ENCODE assay signal across 13 cellular contexts in the genomic region with DNA sequence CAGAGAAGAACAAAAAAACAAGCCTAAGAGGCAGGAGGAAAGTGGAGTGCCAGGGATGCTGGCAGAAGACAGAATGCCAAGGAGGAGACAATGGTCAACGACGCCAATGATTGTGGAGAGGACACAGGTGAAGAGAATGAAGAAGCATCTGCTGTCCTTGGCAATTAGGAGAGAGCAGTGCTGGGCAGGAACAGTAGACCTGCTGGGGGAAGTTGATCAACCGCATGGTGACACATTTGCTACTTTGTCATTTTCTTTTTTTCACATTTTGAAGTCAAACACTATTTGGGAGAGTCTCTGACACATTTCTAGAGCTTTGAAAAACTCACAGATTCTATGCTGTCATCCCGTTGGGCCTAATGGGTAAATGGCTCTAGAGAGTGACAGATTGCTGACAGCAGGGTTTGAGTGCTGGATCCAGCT. TPM values are rescaled to one million over a fixed set of nuclear protein-coding genes. Genes with fewer than 3 reads are reported as not detected.
DNase-seq lines count a peak whose midpoint lies in the region; ATAC-seq, FAIRE-seq and TF ChIP-seq lines count a peak whose summit lies in the region.
"Had no signal": no experiment of that assay in that cellular context is flagged by ENCODE, and none has a peak within 500 bp of the region (broad histone marks: within the 10 kb centered on the region; RNA-seq: fewer than 3 reads in every experiment).

No MANE protein-coding gene starts in this region.

- no peak overlapping the region for H3K27ac Mint-ChIP-seq in endothelial cell (ENCODE audit: unreplicated experiment)

- intact Hi-C loops in GM12878 (cut with micrococcal nuclease; ENCODE audit: unreplicated experiment) (no loop called here), aorta (cut with DNase I) (no loop called here)

- no peak overlapping the region for H2AFZ ChIP-seq in GM12878 (ENCODE audit: control insufficient read depth, low read depth, low read length)

- H3K27ac ChIP-seq in GM12878 (ENCODE audit: control insufficient read depth, insufficient read depth) (peak overlapping the region; percentile 88), aorta (ENCODE audit: low read depth in 1 of 2, low read length in 2 of 2) (no peak overlapping the region)
- H3K27ac ChIP-seq: BLaER1 had no signal

- no peaks in the 10 kb centered on the region for H4K20me1 ChIP-seq in GM12878 (ENCODE audit: control insufficient read depth, insufficient read depth)
- H4K20me1 ChIP-seq: BLaER1 had no signal

- ATAC-seq in GM18909 (IDR thresholded peaks at IDR 0.05; ENCODE audit: poor library complexity, unreplicated experiment) (peak; percentile 52), HG03108 (IDR thresholded peaks at IDR 0.05; ENCODE audit: unreplicated experiment) (peak; percentile 54), GM12878 (peak; percentile 63), aorta (ENCODE audit: low FRiP score) (no peak), GM18498 (IDR thresholded peaks at IDR 0.05; ENCODE audit: unreplicated experiment) (no peak), GM21717 (IDR thresholded peaks at IDR 0.05; ENCODE audit: unreplicated experiment) (no peak)

- peaks cover 6% of the 10 kb centered on the region for H3K36me3 Mint-ChIP-seq in endothelial cell (ENCODE audit: low read depth, unreplicated experiment)

- peaks cover 30% of the 10 kb centered on the region for H3K4me1 ChIP-seq in GM12878 (ENCODE audit: control insufficient read depth, insufficient read depth, low read length)
- H3K4me1 ChIP-seq in aorta (ENCODE audit: control insufficient read depth in 1 of 2, insufficient read depth in 2 of 2, low read length in 2 of 2): no peaks in the 10 kb centered on the region

- in situ Hi-C loops in G401 (cut with HindIII; ENCODE audit: low sequenced_read_pairs): no loop called here
- in situ Hi-C loops in GM12878 (cut with MboI): no loop called here

- no peaks in the 10 kb centered on the region; the same call in 2 of the 3 replicates for H3K9me3 ChIP-seq in GM12878 (replicated peaks; ENCODE audit: control insufficient read depth, insufficient read depth, low read length)
- peaks cover 2% of the 10 kb centered on the region for H3K9me3 ChIP-seq in aorta (ENCODE audit: control insufficient read depth, low read length)
- H3K9me3 ChIP-seq: BLaER1 had no signal

- H3K9me3 Mint-ChIP-seq in endothelial cell (ENCODE audit: unreplicated experiment): no peaks in the 10 kb centered on the region

- BruUV-seq in GM12878 (replicated peaks; lab: Mats Ljungman, UMichigan): no TSS peak

- H3K4me2 ChIP-seq in GM12878 (ENCODE audit: control insufficient read depth, insufficient read depth): peak overlapping the region; percentile 81

- H3K27me3 Mint-ChIP-seq in endothelial cell (ENCODE audit: unreplicated experiment): peaks cover 20% of the 10 kb centered on the region

- SMC1A ChIA-PET in GM12878 (lab: Charles Lee; ENCODE audit: uncharacterized antibody, unreplicated experiment): interaction anchor here (0.9 to 10.6 kb wide), 13 partner anchors 10 to 92 kb away, joined by 3 to 132 read pairs (median 6); no protein-coding TSS in a partner anchor

- peaks cover 49% of the 10 kb centered on the region for H3K79me2 ChIP-seq in GM12878 (ENCODE audit: control insufficient read depth, insufficient read depth, low read length)

- no peak for TF ChIP-seq POLR2A in GM12878 (IDR thresholded peaks at IDR 0.05; ENCODE audit: low read depth, low read length)

- CTCF ChIA-PET in GM12878 (lab: Yijun Ruan, JAX): interaction anchor here (0.7 to 7.9 kb wide), 5 partner anchors 11 to 129 kb away, joined by 4 to 100 read pairs (median 5); no protein-coding TSS in a partner anchor

- WGBS in GM12878 (ENCODE audit: insufficient coverage, insufficient replicate concordance, low lambda C conversion rate, missing lambda C conversion rate): 29% methylated on average over 4 of the region's 4 CpGs
- 72 to 78% methylated on average over 4 of the region's 4 CpGs for WGBS in aorta, 2 donors

- H3K4me3 ChIP-seq in GM12878: peak overlapping the region; percentile 99
- no peak overlapping the region for H3K4me3 ChIP-seq in aorta (ENCODE audit: low read length in 2 of 2)
- H3K4me3 ChIP-seq: BLaER1 had no signal

- H3K4me3 Mint-ChIP-seq in endothelial cell (ENCODE audit: unreplicated experiment): no peak overlapping the region

- H3K9ac ChIP-seq in GM12878 (ENCODE audit: control insufficient read depth, insufficient read depth, low read length): no peak overlapping the region
- H3K9ac ChIP-seq: BLaER1 had no signal

- peak in 1 of 2 experiments; percentile 61; a peak in 1 of 4 replicates for TF ChIP-seq EP300 in GM12878 (IDR thresholded peaks at IDR 0.05; ENCODE audit: borderline replicate concordance in 1 of 2, control insufficient read depth in 1 of 2, low read depth in 2 of 2, low read length in 2 of 2)

- H3K4me1 Mint-ChIP-seq in endothelial cell (ENCODE audit: unreplicated experiment): peaks cover 15% of the 10 kb centered on the region

- POLR2A ChIA-PET in GM12878 (lab: Charles Lee): interaction anchor here (0.7 to 4.7 kb wide), 8 partner anchors 11 to 62 kb away, joined by 3 to 45 read pairs (median 6); no protein-coding TSS in a partner anchor

- TF ChIP-seq CTCF in GM12878 (IDR thresholded peaks at IDR 0.05 in 2 of 3, conservative IDR thresholded peaks at IDR 0.05 in 1 of 3; ENCODE audit: control insufficient read depth in 2 of 3, extremely low read depth in 1 of 3, insufficient read depth in 1 of 3, low read depth in 3 of 3, low read length in 3 of 3) (no peak), endothelial cell (IDR thresholded peaks at IDR 0.05; ENCODE audit: unreplicated experiment) (no peak)

- no peaks in the 10 kb centered on the region for H3K27me3 ChIP-seq in GM12878 (replicated peaks in 1 of 2; ENCODE audit: control insufficient read depth in 2 of 2, insufficient read depth in 2 of 2, low read length in 1 of 2)
- no peaks in the 10 kb centered on the region for H3K27me3 ChIP-seq in aorta (ENCODE audit: control insufficient read depth in 1 of 2, insufficient read depth in 2 of 2, low read length in 1 of 2)
- H3K27me3 ChIP-seq: BLaER1 had no signal

- FAIRE-seq in GM12878 (lab: Jason Lieb, UNC): no peak
- FAIRE-seq: keratinocyte had no signal

- RAD21 ChIA-PET in GM12878 (lab: Charles Lee; ENCODE audit: unreplicated experiment): interaction anchor here (0.9 to 7.2 kb wide), 11 partner anchors 9 to 129 kb away, joined by 3 to 115 read pairs (median 5); no protein-coding TSS in a partner anchor

- TF ChIP-seq RAD21 in GM12878 (IDR thresholded peaks at IDR 0.05; ENCODE audit: insufficient read depth, low read depth, low read length): no peak

- DNase-seq in G401 (ENCODE audit: low spot score) (peak; percentile 80), GM12878 (ENCODE audit: low read depth, low spot score) (no peak), aorta (no peak), endothelial cell (ENCODE audit: low spot score) (no peak)
- DNase-seq: activated CD4-positive, alpha-beta T cell treated with anti-CD3 and anti-CD28 coated beads for 1 hour had no signal

- H3K36me3 ChIP-seq in GM12878 (ENCODE audit: control insufficient read depth in 2 of 2, insufficient read depth in 2 of 2, low read length in 1 of 2) (peaks cover 0 to 6% of the 10 kb centered on the region in 2 experiments; a peak in 2 of 4 replicates), aorta (ENCODE audit: control insufficient read depth in 1 of 2, insufficient read depth in 2 of 2, low read length in 1 of 2) (no peaks in the 10 kb centered on the region)
- H3K36me3 ChIP-seq: BLaER1 had no signal

TF ChIP-seq in GM12878, 131 proteins besides CTCF, POLR2A, EP300 and RAD21 (continues in another document):
- no peak for TF ChIP-seq NFYA (IDR thresholded peaks at IDR 0.05; ENCODE audit: borderline replicate concordance, low read depth, low read length)
- no peak for TF ChIP-seq CBX5 (IDR thresholded peaks at IDR 0.05; ENCODE audit: low read depth)

RNA-seq across cellular contexts. Expression of gene PIK3R6, which starts 1.1 kb away (rescaled TPM):
- not detected in 2 replicates for total RNA-seq in G401 (2014; rRNA removed; shearing (Covaris generic))
- 293 and 314 TPM in 2 replicates for total RNA-seq in GM12878 (2013; cell fraction: nucleolus; rRNA removed)
- total RNA-seq in GM12878 (2014; rRNA removed) (40.3 and 44.7 TPM in 2 replicates), GM12878 (2014; rRNA removed; fragmentation: Illumina TruSeq; extraction: Trizol) (26.4 and 27.9 TPM in 2 replicates), GM12878 (2021) (76.7 and 81.7 TPM in 2 replicates), aorta (1 to 10 TPM; 1.3 to 3.5 TPM), endothelial cell (ENCODE audit: unreplicated experiment) (0.56 TPM)
- polyA plus RNA-seq in GM12878 (2011; ENCODE audit: low read depth): 68.9 TPM
- polyA plus RNA-seq in GM12878 (2011; rRNA removed) (73.5 and 146 TPM in 2 replicates), GM12878 (2014; fragmentation: Illumina TruSeq; extraction: Trizol) (31.6 and 54.7 TPM in 2 replicates), GM12878 (2014; fragmentation: Nextera tagmentation; extraction: Ambion mirVana) (1 to 10 TPM; 6.7 to 7.4 TPM), GM12878 (2014; rRNA removed) (86.5 and 99.8 TPM in 2 replicates), GM12878 (2016; fragmentation: Nextera tagmentation; extraction: Ambion mirVana) (100 to 1,000 TPM; 103 to 109 TPM), aorta (under 1 TPM; 0.10 to 0.75 TPM)
- polyA plus RNA-seq in GM12878 (2011; cell fraction: cytosol; rRNA removed): 164 and 182 TPM in 2 replicates
- polyA plus RNA-seq in GM12878 (2011; cell fraction: nucleus; rRNA removed): 666 and 871 TPM in 2 replicates
- polyA plus RNA-seq in GM12878 (2012): 144 and 184 TPM in 2 replicates
- 99.0 and 156 TPM in 2 replicates for polyA minus RNA-seq in GM12878 (2011; rRNA and poly(A)+ RNA removed)
- polyA minus RNA-seq in GM12878 (2011; cell fraction: cytosol; rRNA and poly(A)+ RNA removed): 50.8 and 58.4 TPM in 2 replicates
- 143 and 160 TPM in 2 replicates for polyA minus RNA-seq in GM12878 (2011; cell fraction: nucleus; rRNA and poly(A)+ RNA removed)
- total RNA-seq: M059J, OCI-LY7 had no signal

Comparison
In these comparisons a context has a peak if more than half of its experiments do, and no peak if none do; other contexts are left out.
1. ATAC-seq: peak in GM18909 (single experiment), HG03108 (single experiment) and GM12878 (single experiment); none in aorta (single experiment), GM18498 (single experiment) and GM21717 (single experiment).
2. RNA of gene PIK3R6, which starts 1.1 kb away (total RNA-seq): 26.4 to 314 TPM in GM12878; 1.3 to 3.5 TPM in aorta, 0.56 TPM in endothelial cell (single experiment) and not detected in G401; every median in the first group is over 4 times any median in the second.